ENCODE assay signal across 22 cellular contexts in the genomic region with DNA sequence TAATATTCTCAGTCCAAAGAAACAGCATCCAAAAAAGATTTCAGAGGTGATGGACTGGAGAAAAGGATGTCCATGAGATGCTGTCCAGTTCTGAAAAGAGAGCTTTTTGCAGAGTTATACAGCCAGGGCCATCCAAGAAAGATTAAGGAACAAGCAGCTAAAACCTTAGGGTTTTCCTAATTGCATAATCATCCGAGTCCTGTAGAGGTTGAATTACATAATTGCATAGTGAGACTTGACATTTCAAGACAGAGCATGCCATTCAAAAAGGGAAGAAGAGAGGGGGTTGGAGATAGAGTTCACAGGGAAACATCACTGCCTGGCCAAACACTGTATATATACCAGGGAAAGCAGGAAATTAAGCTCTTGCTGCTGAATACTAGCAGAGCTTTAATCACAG.
DNase-seq lines count a peak whose midpoint lies in the region; ATAC-seq and TF ChIP-seq lines count a peak whose summit lies in the region.
"Had no signal": no experiment of that assay in that cellular context is flagged by ENCODE, and none has a peak within 500 bp of the region (broad histone marks: within the 10 kb centered on the region; RNA-seq: fewer than 3 reads in every experiment).

No MANE protein-coding gene starts in this region.

- DNase-seq in right cardiac atrium (no peak), left ventricle myocardium inferior (no peak), NOMO-1 treated with DMSO at 0.1 percent for 48 hours (lab: John Stamatoyannopoulos, UW; ENCODE audit: unreplicated experiment) (peak; percentile 66), cardiac fibroblast (ENCODE audit: low read depth in 2 of 2) (peak; percentile 3 to 5), OCI-M2 (lab: John Stamatoyannopoulos, UW; ENCODE audit: unreplicated experiment) (no peak), AG08396 (ENCODE audit: low spot score) (no peak)
- DNase-seq in activated CD4-positive, alpha-beta T cell treated with anti-CD3 and anti-CD28 coated beads for 1 hour, result no peak
- DNase-seq: ACHN, activated gamma-delta T cell treated with Interleukin-2 at 50 U/mL for 16 hours, adrenal gland, caudate nucleus, dorsolateral prefrontal cortex, gastrocnemius medialis, H7, left colon, MM.1S, NCI-H2029, NCI-H446 treated with DMSO at 0.1 percent for 48 hours, nephron progenitor cell, Peyer's patch, T-cell had no signal

- TF ChIP-seq CTCF in left ventricle myocardium inferior (IDR thresholded peaks at IDR 0.05; ENCODE audit: borderline replicate concordance) (no peak), cardiac fibroblast (IDR thresholded peaks at IDR 0.05; ENCODE audit: low read depth, low read length) (no peak), gastroesophageal sphincter (IDR thresholded peaks at IDR 0.05) (no peak)

- TF ChIP-seq EP300 in gastroesophageal sphincter (IDR thresholded peaks at IDR 0.05), result no peak

- H3K9me3 ChIP-seq in right cardiac atrium (ENCODE audit: control insufficient read depth, low read length), result no peaks in the 10 kb centered on the region
- peaks cover 21% of the 10 kb centered on the region for H3K9me3 ChIP-seq in left ventricle myocardium inferior (replicated peaks)
- peaks cover 0 to 14% (median 0%) of the 10 kb centered on the region in 3 donors for H3K9me3 ChIP-seq in gastroesophageal sphincter
- H3K9me3 ChIP-seq: adrenal gland, gastrocnemius medialis had no signal

- H3K36me3 ChIP-seq in left ventricle myocardium inferior, result no peaks in the 10 kb centered on the region
- no peaks in the 10 kb centered on the region for H3K36me3 ChIP-seq in gastroesophageal sphincter
- H3K36me3 ChIP-seq: adrenal gland, gastrocnemius medialis, Peyer's patch had no signal

- intact Hi-C loops in right cardiac atrium (cut with DNase I) (no loop called here), left ventricle myocardium inferior (cut with micrococcal nuclease) (no loop called here)

- TF ChIP-seq POLR2A in gastroesophageal sphincter (IDR thresholded peaks at IDR 0.05), result no peak

- no peak overlapping the region for H3K27ac ChIP-seq in right cardiac atrium (ENCODE audit: low read length)
- H3K27ac ChIP-seq in left ventricle myocardium inferior (replicated peaks), result no peak overlapping the region
- no peak overlapping the region for H3K27ac ChIP-seq in gastroesophageal sphincter
- H3K27ac ChIP-seq: adrenal gland, dorsolateral prefrontal cortex, gastrocnemius medialis, Peyer's patch had no signal

- peak; percentile 36 to 90 for ATAC-seq in right cardiac atrium
- ATAC-seq in gastroesophageal sphincter, result no peak
- ATAC-seq: left colon, T-cell had no signal

- no peaks in the 10 kb centered on the region for H3K4me1 ChIP-seq in right cardiac atrium (ENCODE audit: control insufficient read depth, insufficient read depth, low read length)
- no peaks in the 10 kb centered on the region for H3K4me1 ChIP-seq in left ventricle myocardium inferior
- H3K4me1 ChIP-seq in gastroesophageal sphincter, result no peaks in the 10 kb centered on the region
- H3K4me1 ChIP-seq: adrenal gland, gastrocnemius medialis, Peyer's patch had no signal

- H3K4me3 ChIP-seq in right cardiac atrium (ENCODE audit: low read length) (no peak overlapping the region), left ventricle myocardium inferior (no peak overlapping the region), cardiac fibroblast (replicated peaks in 1 of 2; ENCODE audit: low read depth in 2 of 2, low read length in 2 of 2) (no peak overlapping the region), gastroesophageal sphincter (no peak overlapping the region)
- H3K4me3 ChIP-seq: adrenal gland, dorsolateral prefrontal cortex, gastrocnemius medialis, Peyer's patch had no signal

- WGBS in right cardiac atrium, result 17% methylated on average over 1 of the region's 1 CpG
- WGBS in gastroesophageal sphincter (ENCODE audit: low coverage in 1 of 2), 2 donors, result 14% methylated on average over 1 of the region's 1 CpG

- no peaks in the 10 kb centered on the region for H3K27me3 ChIP-seq in right cardiac atrium (ENCODE audit: control insufficient read depth, insufficient read depth)
- no peaks in the 10 kb centered on the region for H3K27me3 ChIP-seq in left ventricle myocardium inferior (ENCODE audit: low read depth)
- no peaks in the 10 kb centered on the region for H3K27me3 ChIP-seq in gastroesophageal sphincter
- H3K27me3 ChIP-seq: adrenal gland, gastrocnemius medialis, Peyer's patch had no signal

Comparison
In these comparisons a context has a peak if more than half of its experiments do, and no peak if none do; other contexts are left out.
1. DNase-seq: peak in NOMO-1 treated with DMSO at 0.1 percent for 48 hours (single experiment) and cardiac fibroblast (2 of 2); none in right cardiac atrium (0 of 3), left ventricle myocardium inferior (single experiment), OCI-M2 (single experiment), activated CD4-positive, alpha-beta T cell treated with anti-CD3 and anti-CD28 coated beads for 1 hour (single experiment) and AG08396 (single experiment).